28 cellular contexts compared by ENCODE assay signal in the genomic region with DNA sequence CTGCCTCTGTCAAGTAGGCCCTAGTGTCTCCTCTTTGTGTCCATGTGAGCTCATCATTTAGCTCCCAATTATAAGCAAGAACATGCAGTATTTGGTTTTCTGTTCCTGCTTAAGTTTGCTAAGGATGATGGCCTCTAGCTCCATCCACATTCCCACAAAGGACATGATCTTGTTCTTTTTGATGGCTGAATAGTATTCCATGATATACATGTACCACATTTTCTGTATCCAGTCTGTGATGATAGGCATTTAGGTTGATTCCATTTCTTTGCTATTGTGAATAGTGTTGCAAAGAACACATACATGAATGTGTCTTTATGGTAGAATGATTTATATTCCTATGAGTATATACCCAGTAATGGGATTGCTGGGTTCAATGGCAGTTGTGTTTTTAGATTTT.
"Had no signal": no experiment of that assay in that cellular context is flagged by ENCODE, and none has a peak within 500 bp of the region (broad histone marks: within the 10 kb centered on the region; RNA-seq: fewer than 3 reads in every experiment).

No MANE protein-coding gene starts in this region.

- DNase-seq: colonic mucosa; cortex of kidney; dermis blood vessel endothelial cell; dorsolateral prefrontal cortex; effector CD4-positive, alpha-beta T cell; effector CD8-positive, alpha-beta T cell; effector memory CD4-positive, alpha-beta T cell; effector memory CD8-positive, alpha-beta T cell; endodermal cell; erythroblast; esophagus squamous epithelium; foreskin fibroblast; foreskin keratinocyte; foreskin melanocyte; gastrocnemius medialis; glutamatergic neuron; head of caudate nucleus; heart left ventricle; heart right ventricle; hippocampal formation had no signal

- H3K4me3 ChIP-seq: colonic mucosa, coronary artery, dorsolateral prefrontal cortex, esophagus muscularis mucosa, esophagus squamous epithelium, gastrocnemius medialis, gastroesophageal sphincter, heart left ventricle, heart right ventricle, hepatocyte had no signal

- H2AFZ ChIP-seq: hepatocyte had no signal

- H3K4me3 Mint-ChIP-seq: dendritic cell treated with granulocyte-macrophage colony-stimulating factor and Interleukin-4, amounts not matched to agents 40 ng/mL and 50 ng/mL, for 4 days; effector memory CD8-positive, alpha-beta T cell; endodermal cell had no signal

- FAIRE-seq: endothelial cell of umbilical vein had no signal

- H3K4me1 ChIP-seq: colonic mucosa, esophagus muscularis mucosa, esophagus squamous epithelium, foreskin keratinocyte, gastrocnemius medialis, gastroesophageal sphincter, heart left ventricle, heart right ventricle had no signal

- H3K27ac Mint-ChIP-seq: dendritic cell treated with granulocyte-macrophage colony-stimulating factor and Interleukin-4, amounts not matched to agents 40 ng/mL and 50 ng/mL, for 4 days; effector memory CD8-positive, alpha-beta T cell; endodermal cell had no signal

- H3K36me3 ChIP-seq: colonic mucosa, esophagus muscularis mucosa, esophagus squamous epithelium, gastrocnemius medialis, gastroesophageal sphincter, heart left ventricle, heart right ventricle had no signal

- H3K9me3 ChIP-seq: colonic mucosa had no signal

- H3K4me1 Mint-ChIP-seq: endodermal cell had no signal

- H3K27ac ChIP-seq: colonic mucosa, coronary artery, dorsolateral prefrontal cortex, epithelial cell of prostate, esophagus muscularis mucosa, esophagus squamous epithelium, foreskin keratinocyte, gastrocnemius medialis, gastroesophageal sphincter, heart left ventricle, heart right ventricle, hepatocyte had no signal

- H3K27me3 Mint-ChIP-seq: dendritic cell treated with granulocyte-macrophage colony-stimulating factor and Interleukin-4, amounts not matched to agents 40 ng/mL and 50 ng/mL, for 4 days; effector memory CD8-positive, alpha-beta T cell had no signal

- H3K27me3 ChIP-seq: colonic mucosa, dorsolateral prefrontal cortex, esophagus muscularis mucosa, esophagus squamous epithelium, foreskin keratinocyte, gastrocnemius medialis, gastroesophageal sphincter, heart left ventricle, heart right ventricle, hepatocyte had no signal

- H3K4me2 ChIP-seq: hepatocyte had no signal

- ATAC-seq: effector memory CD8-positive, alpha-beta T cell; esophagus mucosa; foreskin keratinocyte; gastrocnemius medialis; gastroesophageal sphincter; heart left ventricle; heart right ventricle had no signal
